In the genomic region with DNA sequence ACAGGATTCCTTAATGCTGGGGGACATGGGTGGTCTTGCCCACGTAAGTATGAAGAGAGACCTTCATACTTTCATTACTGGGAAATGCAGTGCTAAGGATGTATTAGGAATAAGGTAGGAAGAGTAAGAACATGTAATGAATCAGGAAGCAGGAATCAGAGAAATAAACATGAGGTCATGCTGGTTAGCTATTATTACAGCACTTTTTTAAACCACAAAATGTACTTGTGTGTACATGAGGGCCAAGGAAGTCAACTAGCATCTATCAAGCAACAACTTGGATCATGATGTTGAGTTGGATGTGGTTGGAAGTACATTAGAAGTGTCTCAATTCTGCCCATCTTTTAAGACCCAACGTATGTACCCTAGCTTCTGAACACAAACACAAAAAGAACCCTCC, we compare ENCODE assay signal across 24 cellular contexts.
"Had no signal": no experiment of that assay in that cellular context is flagged by ENCODE, and none has a peak within 500 bp of the region (broad histone marks: within the 10 kb centered on the region; RNA-seq: fewer than 3 reads in every experiment).

No MANE protein-coding gene starts in this region.

- ATAC-seq: activated CD8-positive, alpha-beta T cell treated with anti-CD3 and anti-CD28 coated beads, Interleukin-2, amount 10 ng/mL, durations not matched to agents 7 days and 5 days; effector memory CD8-positive, alpha-beta T cell; heart right ventricle; natural killer cell treated with Interleukin-12 subunit alpha and Interleukin-12 subunit beta and Interleukin-15 and Interleukin-18, amount 100 ng/mL, for 72 hours; psoas muscle; right cardiac atrium; stimulated activated effector memory CD8-positive, alpha-beta T cell treated with anti-CD3 and anti-CD28 coated beads, Interleukin-12 subunit alpha, Interleukin-12 subunit beta, amount 100 ng/mL, for 72 hours; stimulated activated naive CD8-positive, alpha-beta T cell treated with anti-CD3 and anti-CD28 coated beads, Interleukin-15, amount 100 ng/mL, for 72 hours had no signal

- DNase-seq: activated CD4-positive, alpha-beta T cell treated with anti-CD3 and anti-CD28 coated beads, Interleukin-2, amount 50 U/mL, for 1 hour; activated CD4-positive, CD25-positive, alpha-beta regulatory T cell treated with anti-CD3 and anti-CD28 coated beads, Interleukin-2, amount 50 U/mL, for 72 hours; activated CD8-positive, alpha-beta T cell treated with anti-CD3 and anti-CD28 coated beads, Interleukin-2, amount 10 ng/mL, durations not matched to agents 7 days and 5 days; activated gamma-delta T cell; activated naive CD4-positive, alpha-beta T cell treated with anti-CD3 and anti-CD28 coated beads, Interleukin-2, amount 50 U/mL, for 16 hours; colonic mucosa; dorsolateral prefrontal cortex; effector memory CD8-positive, alpha-beta T cell; esophagus squamous epithelium; heart right ventricle; kidney; left ventricle myocardium inferior; midbrain; ovary; psoas muscle; right cardiac atrium; stimulated activated CD4-positive, alpha-beta T cell treated with anti-CD3 and anti-CD28 coated beads, Interleukin-2, amount 100 ng/mL, for 24 hours; stimulated activated naive CD8-positive, alpha-beta T cell treated with anti-CD3 and anti-CD28 coated beads, Interleukin-15, amount 100 ng/mL, for 72 hours; tibial artery; WERI-Rb-1 had no signal

- H3K4me3 ChIP-seq: ascending aorta, colonic mucosa, dorsolateral prefrontal cortex, esophagus squamous epithelium, heart right ventricle, left ventricle myocardium inferior, ovary, psoas muscle, skin epidermis, tibial artery had no signal
